In the genomic region with DNA sequence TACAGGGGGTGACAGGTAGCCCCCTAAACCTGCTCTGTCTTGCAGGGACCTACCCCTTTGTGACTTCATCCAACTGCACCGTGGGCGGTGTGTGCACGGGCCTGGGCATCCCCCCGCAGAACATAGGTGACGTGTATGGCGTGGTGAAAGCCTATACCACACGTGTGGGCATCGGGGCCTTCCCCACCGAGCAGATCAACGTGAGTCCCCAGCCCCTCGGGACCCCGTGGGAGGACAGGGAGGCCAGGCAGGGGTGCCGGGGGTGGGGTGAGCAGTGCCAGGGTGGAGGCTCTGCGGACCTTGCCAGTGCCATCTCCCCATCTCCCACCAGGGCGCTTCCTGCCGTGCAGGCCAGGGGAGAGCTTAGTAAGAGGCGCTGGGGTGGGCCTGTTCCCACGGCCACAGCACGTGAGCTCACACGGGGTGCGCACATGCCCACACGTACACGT, we compare ENCODE assay signal across 17 cellular contexts. TPM values are rescaled to one million over a fixed set of nuclear protein-coding genes. Genes with fewer than 3 reads are reported as not detected.
DNase-seq lines count a peak whose midpoint lies in the region; ATAC-seq and TF ChIP-seq lines count a peak whose summit lies in the region.
"Had no signal": no experiment of that assay in that cellular context is flagged by ENCODE, and none has a peak within 500 bp of the region (broad histone marks: within the 10 kb centered on the region; RNA-seq: fewer than 3 reads in every experiment).

No MANE protein-coding gene starts in this region.

- DNase-seq in Right ventricle myocardium inferior (ENCODE audit: missing footprints) (peak; percentile 57), left cardiac atrium (no peak), RWPE1 (ENCODE audit: low spot score) (no peak), osteoblast (ENCODE audit: insufficient read length, low spot score, missing footprints) (peak; percentile 17), nucleus accumbens (lab: John Stamatoyannopoulos, UW) (no peak), NCI-H2107 (lab: John Stamatoyannopoulos, UW) (no peak), NCI-H524 (lab: John Stamatoyannopoulos, UW) (no peak)
- DNase-seq in stimulated activated naive CD8-positive, alpha-beta T cell treated with anti-CD3 and anti-CD28 coated beads, Interleukin-15, Interleukin-2, amounts not matched to agents 100 U/mL and 50 U/mL, for 24 hours = peak; percentile 24
- DNase-seq: GF-D8, KBM-7, NCI-H1105, NCI-H1694, NCI-H510A, NCI-H82, OCI-M1, SHP77 treated with DMSO at 0.1 percent for 48 hours had no signal

- no peak overlapping the region for H3K4me3 ChIP-seq in osteoblast (ENCODE audit: insufficient read depth, low read length)
- H3K4me3 ChIP-seq: A549 had no signal

- no peaks in the 10 kb centered on the region for H3K36me3 ChIP-seq in osteoblast (ENCODE audit: insufficient read depth, low read length)

- no peak for ATAC-seq in Right ventricle myocardium inferior
- no peak for ATAC-seq in left cardiac atrium
- ATAC-seq in stimulated activated naive CD8-positive, alpha-beta T cell treated with anti-CD3 and anti-CD28 coated beads, Interleukin-15, Interleukin-2, amounts not matched to agents 100 U/mL and 50 U/mL, for 24 hours = no peak
- ATAC-seq: A549 had no signal

- no peak for TF ChIP-seq CTCF in RWPE1 (conservative IDR thresholded peaks at IDR 0.05; ENCODE audit: low read depth)
- TF ChIP-seq CTCF in osteoblast (IDR thresholded peaks at IDR 0.05; ENCODE audit: extremely low read depth, low read depth, low read length) = no peak

- intact Hi-C loops in Right ventricle myocardium inferior (cut with DNase I) = no loop called here
- intact Hi-C loops in left cardiac atrium (cut with DNase I) = no loop called here

- no peak overlapping the region for H2AFZ ChIP-seq in osteoblast (ENCODE audit: low read length)

- POLR2A ChIA-PET in RWPE1 (lab: Yijun Ruan, JAX; ENCODE audit: low non-redundant PET) = no interaction called here

- CTCF ChIA-PET in RWPE1 (lab: Yijun Ruan, JAX) = no interaction called here

- H3K9me3 ChIP-seq in osteoblast (ENCODE audit: low read depth, low read length) = no peaks in the 10 kb centered on the region
- H3K9me3 ChIP-seq: A549 had no signal

- no peak overlapping the region for H3K4me2 ChIP-seq in osteoblast (ENCODE audit: insufficient read depth, low read length)
- H3K4me2 ChIP-seq: A549 had no signal

- H3K27me3 ChIP-seq in osteoblast (ENCODE audit: insufficient read depth, low read length) = no peaks in the 10 kb centered on the region

- no peaks in the 10 kb centered on the region for H3K79me2 ChIP-seq in osteoblast (ENCODE audit: insufficient read depth, low read length)

- peak overlapping the region; percentile 94 for H3K27ac ChIP-seq in RWPE1
- H3K27ac ChIP-seq in osteoblast (ENCODE audit: low read depth, low read length) = no peak overlapping the region
- H3K27ac ChIP-seq: A549 had no signal

- peaks cover 8% of the 10 kb centered on the region for H3K4me1 ChIP-seq in osteoblast (ENCODE audit: insufficient read depth, low read length)
- H3K4me1 ChIP-seq: A549 had no signal

- H4K20me1 ChIP-seq in osteoblast (ENCODE audit: insufficient read depth, low read length) = no peaks in the 10 kb centered on the region

RNA-seq across cellular contexts. Expression of gene SIVA1, which starts 11.1 kb away (rescaled TPM):
- total RNA-seq in Right ventricle myocardium inferior (54.4 TPM), left cardiac atrium (10 to 100 TPM; 67.6 to 68.7 TPM), osteoblast (57.2 and 62.2 TPM in 2 replicates)

RNA-seq across cellular contexts. Expression of gene ADSS1, which starts 17.8 kb away (rescaled TPM):
- total RNA-seq in Right ventricle myocardium inferior = 191 TPM
- total RNA-seq in left cardiac atrium = 100 to 1,000 TPM in 1 of 2 donors, 10 to 100 TPM in 1; 86.2 to 102 TPM
- total RNA-seq in osteoblast = 2.1 and 4.3 TPM in 2 replicates

RNA-seq across cellular contexts. Expression of gene INF2, which starts 52.4 kb away (rescaled TPM):
- total RNA-seq in Right ventricle myocardium inferior = 31.1 TPM
- 10 to 100 TPM; 44.4 to 44.7 TPM for total RNA-seq in left cardiac atrium
- total RNA-seq in osteoblast = 46.6 and 49.2 TPM in 2 replicates

RNA-seq across cellular contexts. Expression of gene AKT1, which starts 53.7 kb away (rescaled TPM):
- total RNA-seq in Right ventricle myocardium inferior (134 TPM), left cardiac atrium (100 to 1,000 TPM; 113 to 127 TPM), osteoblast (156 and 188 TPM in 2 replicates)

RNA-seq across cellular contexts. Expression of gene ZBTB42, which starts 59.1 kb away (rescaled TPM):
- total RNA-seq in Right ventricle myocardium inferior (5.6 TPM), left cardiac atrium (1 to 10 TPM; 5.2 to 8.1 TPM), osteoblast (2.9 TPM in 2 replicates)

Comparison
In these comparisons a context has a peak if more than half of its experiments do, and no peak if none do; other contexts are left out.
1. DNase-seq: peak in Right ventricle myocardium inferior (single experiment), osteoblast (single experiment) and stimulated activated naive CD8-positive, alpha-beta T cell treated with anti-CD3 and anti-CD28 coated beads, Interleukin-15, Interleukin-2, amounts not matched to agents 100 U/mL and 50 U/mL, for 24 hours (single experiment); none in left cardiac atrium (single experiment), RWPE1 (single experiment), nucleus accumbens (0 of 56), NCI-H2107 (single experiment) and NCI-H524 (0 of 2).
2. RNA of gene ADSS1, which starts 17.8 kb away (total RNA-seq): 191 TPM in Right ventricle myocardium inferior (single experiment) and 86.2 to 102 TPM in left cardiac atrium; 2.1 to 4.3 TPM in osteoblast; every median in the first group is over 10 times any median in the second.